In the genomic region with DNA sequence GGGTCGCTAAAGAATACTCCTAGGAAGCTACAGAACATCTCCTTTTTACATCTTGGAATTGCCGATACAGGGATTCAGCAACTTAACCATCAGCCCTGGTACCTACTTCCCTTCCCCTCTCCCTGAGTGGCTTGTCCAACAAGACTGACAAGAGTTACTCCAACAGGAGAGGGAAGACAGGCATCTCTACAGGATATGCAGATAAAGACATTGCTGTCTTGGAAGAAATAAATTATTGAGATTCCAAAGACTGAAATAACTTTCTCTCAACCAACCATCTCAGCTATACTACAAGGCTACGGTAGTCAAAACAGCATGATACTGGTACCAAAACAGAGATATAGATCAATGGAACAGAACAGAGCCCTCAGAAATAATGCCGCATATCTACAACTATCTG, we compare ENCODE assay signal across 33 cellular contexts.
"Had no signal": no experiment of that assay in that cellular context is flagged by ENCODE, and none has a peak within 500 bp of the region (broad histone marks: within the 10 kb centered on the region; RNA-seq: fewer than 3 reads in every experiment).

No MANE protein-coding gene starts in this region.

- H3K9ac ChIP-seq: KMS-11 had no signal

- H3K27ac ChIP-seq: KMS-11 had no signal

- H3K9me3 ChIP-seq: MG63 had no signal

- H3K4me3 ChIP-seq: MG63 had no signal

- H3K27me3 ChIP-seq: MG63 had no signal

- H3K4me2 ChIP-seq: KMS-11 had no signal

- DNase-seq: Karpas-422, Kasumi-1, MM.1S, MV-4-11, NCI-H1048, NCI-H1092 treated with DMSO at 0.1 percent for 48 hours, NCI-H1105, NCI-H1105 treated with DMSO at 0.1 percent for 48 hours, NCI-H1417, NCI-H1417 treated with DMSO at 0.1 percent for 48 hours, NCI-H1436, NCI-H1436 treated with DMSO at 0.1 percent for 48 hours, NCI-H146, NCI-H1694, NCI-H1694 treated with DMSO at 0.1 percent for 48 hours, NCI-H187, NCI-H187 treated with DMSO at 0.1 percent for 48 hours, NCI-H1930, NCI-H2029, NCI-H2029 treated with DMSO at 0.1 percent for 48 hours, NCI-H2081, NCI-H2081 treated with DMSO at 0.1 percent for 48 hours, NCI-H2107, NCI-H2171, NCI-H2171 treated with DMSO at 0.1 percent for 48 hours, NCI-H2227 treated with DMSO at 0.1 percent for 48 hours, NCI-H345, NCI-H446 treated with DMSO at 0.1 percent for 48 hours, NCI-H510A, NCI-H510A treated with DMSO at 0.1 percent for 48 hours, NCI-H524 had no signal

- H3K36me3 ChIP-seq: MG63 had no signal
